In genomic region chr11:125101596-125101995, GRCh38 we compare ENCODE assay signal across 16 cellular contexts. TPM values are rescaled to one million over a fixed set of nuclear protein-coding genes. Genes with fewer than 3 reads are reported as not detected.
A peak's percentile ranks its signal among the peaks of the same experiment; 100 is the strongest.
DNase-seq lines count a peak whose midpoint lies in the region; ATAC-seq and TF ChIP-seq lines count a peak whose summit lies in the region.
"Had no signal": no experiment of that assay in that cellular context is flagged by ENCODE, and none has a peak within 500 bp of the region (broad histone marks: within the 10 kb centered on the region; RNA-seq: fewer than 3 reads in every experiment).

No MANE protein-coding gene starts in this region.

- no peaks in the 10 kb centered on the region for H3K9me3 Mint-ChIP-seq in CD14-positive monocyte
- H3K9me3 Mint-ChIP-seq: CD4-positive, CD25-positive, alpha-beta regulatory T cell had no signal

- peaks cover 18% of the 10 kb centered on the region for H3K4me1 Mint-ChIP-seq in CD14-positive monocyte

- TF ChIP-seq CTCF in CD14-positive monocyte (IDR thresholded peaks at IDR 0.05) = no peak
- TF ChIP-seq CTCF in colonic mucosa (IDR thresholded peaks at IDR 0.05) = no peak
- no peak for TF ChIP-seq CTCF in sigmoid colon (IDR thresholded peaks at IDR 0.05)

- ATAC-seq in GM19452 (IDR thresholded peaks at IDR 0.05; ENCODE audit: unreplicated experiment) = no peak
- ATAC-seq: GM12878, HepG2 had no signal

- no peaks in the 10 kb centered on the region for H3K9me3 ChIP-seq in colonic mucosa
- no peaks in the 10 kb centered on the region for H3K9me3 ChIP-seq in mucosa of rectum (ENCODE audit: control insufficient read depth in 2 of 2, low read length in 2 of 2)
- no peaks in the 10 kb centered on the region for H3K9me3 ChIP-seq in sigmoid colon
- H3K9me3 ChIP-seq: HAP-1 had no signal

- no peaks in the 10 kb centered on the region for H3K36me3 ChIP-seq in colonic mucosa
- H3K36me3 ChIP-seq in mucosa of rectum (ENCODE audit: control insufficient read depth in 2 of 2, insufficient read depth in 2 of 2, low read length in 2 of 2) = peaks cover 13 to 15% of the 10 kb centered on the region in 2 donors
- H3K36me3 ChIP-seq in sigmoid colon = peaks cover 0 to 36% (median 9%) of the 10 kb centered on the region in 4 donors

- intact Hi-C loops in CD14-positive monocyte (cut with micrococcal nuclease) = no loop called here
- intact Hi-C loops in colonic mucosa (cut with DNase I) = no loop called here
- intact Hi-C loops in sigmoid colon (cut with DNase I) = no loop called here

- H3K27ac ChIP-seq in colonic mucosa (peak overlapping the region; percentile 1), mucosa of rectum (ENCODE audit: low read depth in 2 of 2, low read length in 2 of 2) (peak overlapping the region; percentile 24 to 44), sigmoid colon (peak overlapping the region in 3 of 4 donors; percentile 65 to 79 (median 70))
- H3K27ac ChIP-seq: BLaER1 had no signal

- H3K27ac Mint-ChIP-seq in CD14-positive monocyte = peak overlapping the region in 4 of 7 donors; percentile 12 to 80 (median 37)
- H3K27ac Mint-ChIP-seq: CD4-positive, CD25-positive, alpha-beta regulatory T cell had no signal

- DNase-seq in CD14-positive monocyte (ENCODE audit: low spot score) (no peak), colonic mucosa (no peak), sigmoid colon (no peak), NCI-H1105 treated with DMSO at 0.1 percent for 48 hours (lab: John Stamatoyannopoulos, UW) (no peak), NK-92 (lab: John Stamatoyannopoulos, UW; ENCODE audit: unreplicated experiment) (no peak), NCI-H774 (lab: John Stamatoyannopoulos, UW) (no peak)
- DNase-seq: 8988T; AML-193; CD4-positive, CD25-positive, alpha-beta regulatory T cell; DMS53 had no signal

- 62 to 66% methylated on average over 3 of the region's 3 CpGs for WGBS in sigmoid colon, 2 donors

- H3K36me3 Mint-ChIP-seq in CD14-positive monocyte = peaks cover 56 to 67% of the 10 kb centered on the region in 2 donors

- no peaks in the 10 kb centered on the region for H3K27me3 Mint-ChIP-seq in CD14-positive monocyte (ENCODE audit: low read depth in 3 of 3)
- H3K27me3 Mint-ChIP-seq: CD4-positive, CD25-positive, alpha-beta regulatory T cell had no signal

- H3K4me3 ChIP-seq in colonic mucosa (no peak overlapping the region), mucosa of rectum (ENCODE audit: low read length in 2 of 2) (no peak overlapping the region), sigmoid colon (no peak overlapping the region)
- H3K4me3 ChIP-seq: BLaER1, GM12878, HAP-1 had no signal

- no peak for TF ChIP-seq EP300 in sigmoid colon (IDR thresholded peaks at IDR 0.05)

- H3K4me1 ChIP-seq in colonic mucosa (no peaks in the 10 kb centered on the region), mucosa of rectum (ENCODE audit: control insufficient read depth in 2 of 2, insufficient read depth in 2 of 2, low read length in 2 of 2) (no peaks in the 10 kb centered on the region), sigmoid colon (peaks cover 0 to 22% (median 14%) of the 10 kb centered on the region in 4 donors)
- H3K4me1 ChIP-seq: BLaER1 had no signal

- H3K4me3 Mint-ChIP-seq in CD14-positive monocyte = no peak overlapping the region

- TF ChIP-seq POLR2A in sigmoid colon (IDR thresholded peaks at IDR 0.05) = no peak

- H3K9ac ChIP-seq in colonic mucosa (ENCODE audit: low read depth in 2 of 2, low read length in 2 of 2) = no peak overlapping the region
- H3K9ac ChIP-seq in mucosa of rectum (ENCODE audit: low read depth in 1 of 2, low read length in 2 of 2) = no peak overlapping the region
- H3K9ac ChIP-seq: BLaER1 had no signal

- no peaks in the 10 kb centered on the region for H3K27me3 ChIP-seq in colonic mucosa
- no peaks in the 10 kb centered on the region for H3K27me3 ChIP-seq in mucosa of rectum (ENCODE audit: control insufficient read depth in 2 of 2, insufficient read depth in 2 of 2, low read length in 2 of 2)
- H3K27me3 ChIP-seq in sigmoid colon = no peaks in the 10 kb centered on the region
- H3K27me3 ChIP-seq: BLaER1 had no signal

RNA-seq across cellular contexts. Expression of gene TMEM218, which starts 9.8 kb away (rescaled TPM):
- polyA plus RNA-seq in CD14-positive monocyte (10 to 100 TPM; 55.7 to 57.7 TPM), sigmoid colon (10 to 100 TPM; 12.0 to 23.3 (median 15.6) TPM)
- total RNA-seq in colonic mucosa (10 to 100 TPM in 1 of 2 donors, 1 to 10 TPM in 1; 8.7 to 17.3 TPM), sigmoid colon (10 to 100 TPM; 14.0 to 34.6 (median 26.0) TPM)

RNA-seq across cellular contexts. Expression of gene SLC37A2, which starts 38.5 kb away (rescaled TPM):
- polyA plus RNA-seq in CD14-positive monocyte (10 to 100 TPM; 70.8 to 81.5 TPM), sigmoid colon (10 to 100 TPM in 1 of 3 donors, 1 to 10 TPM in 2; 1.2 to 14.1 (median 3.5) TPM)
- total RNA-seq in colonic mucosa (1 to 10 TPM; 2.2 to 5.1 TPM), sigmoid colon (10 to 100 TPM in 1 of 4 donors, 1 to 10 TPM in 3; 3.4 to 10.3 (median 6.6) TPM)
- total RNA-seq: CD4-positive, CD25-positive, alpha-beta regulatory T cell had no signal

Comparison
In these comparisons a context has a peak if more than half of its experiments do, and no peak if none do; other contexts are left out.
1. H3K27ac ChIP-seq: peak in every context shown above with its lines; median percentile 70 in sigmoid colon; 34 in mucosa of rectum; 1 in colonic mucosa.